ENCODE assay signal across 24 cellular contexts in genomic region chr10:13993634-13994033, GRCh38.
"Had no signal": no experiment of that assay in that cellular context is flagged by ENCODE, and none has a peak within 500 bp of the region (broad histone marks: within the 10 kb centered on the region; RNA-seq: fewer than 3 reads in every experiment).

No MANE protein-coding gene starts in this region.

- DNase-seq: activated CD4-positive, alpha-beta memory T cell treated with anti-CD3 and anti-CD28 coated beads for 36 hours; activated gamma-delta T cell; activated T-cell treated with anti-CD3 and anti-CD28 coated beads, Interleukin-2, amount 50 U/mL, for 4 hours; amygdala; cerebellar nuclear complex; dorsolateral prefrontal cortex; glutamatergic neuron; immature natural killer cell; occipital lobe; right lobe of liver; stimulated activated CD4-positive, alpha-beta T cell treated with anti-CD3 and anti-CD28 coated beads, Interleukin-12 subunit alpha, Interleukin-12 subunit beta, amount 100 ng/mL, for 4 hours; stimulated activated CD4-positive, alpha-beta T cell treated with anti-CD3 and anti-CD28 coated beads, Interleukin-2, amount 100 ng/mL, for 48 hours; stomach; T-helper 9 cell had no signal

- H3K27me3 Mint-ChIP-seq: activated CD4-positive, alpha-beta memory T cell treated with anti-CD3 and anti-CD28 coated beads for 36 hours; activated naive CD8-positive, alpha-beta T cell; brain had no signal

- H3K4me3 ChIP-seq: dorsolateral prefrontal cortex, esophagus muscularis mucosa, lung, mucosa of descending colon, prostate gland, right lobe of liver, stomach, thoracic aorta, uterus had no signal

- H3K4me3 Mint-ChIP-seq: activated CD4-positive, alpha-beta memory T cell treated with anti-CD3 and anti-CD28 coated beads for 36 hours; activated naive CD8-positive, alpha-beta T cell; activated T-cell treated with anti-CD3 and anti-CD28 coated beads, Interleukin-2, amount 50 U/mL, for 4 hours; brain; immature natural killer cell; natural killer cell treated with Interleukin-12 subunit alpha and Interleukin-12 subunit beta and Interleukin-15 and Interleukin-18, amount 100 ng/mL, for 72 hours had no signal

- FAIRE-seq: endometrium had no signal

- H3K36me3 Mint-ChIP-seq: activated CD4-positive, alpha-beta memory T cell treated with anti-CD3 and anti-CD28 coated beads for 36 hours; immature natural killer cell; natural killer cell treated with Interleukin-12 subunit alpha and Interleukin-12 subunit beta and Interleukin-15 and Interleukin-18, amount 100 ng/mL, for 72 hours had no signal

- H3K4me1 Mint-ChIP-seq: immature natural killer cell had no signal

- H3K36me3 ChIP-seq: esophagus muscularis mucosa, prostate gland, right lobe of liver, stomach, thoracic aorta, uterus had no signal

- H3K27ac ChIP-seq: prostate gland, right lobe of liver, stomach, thoracic aorta had no signal

- H3K4me1 ChIP-seq: uterus had no signal

- ATAC-seq: activated T-cell treated with anti-CD3 and anti-CD28 coated beads, Interleukin-2, amount 50 U/mL, for 4 hours; mucosa of descending colon; natural killer cell treated with Interleukin-12 subunit alpha and Interleukin-12 subunit beta and Interleukin-15 and Interleukin-18, amount 100 ng/mL, for 72 hours; right lobe of liver had no signal

- H3K9me3 ChIP-seq: esophagus muscularis mucosa, mucosa of descending colon, prostate gland, right lobe of liver, stomach, thoracic aorta, uterus had no signal

- H3K27me3 ChIP-seq: esophagus muscularis mucosa, right lobe of liver, stomach, uterus had no signal

- H3K9me3 Mint-ChIP-seq: activated T-cell treated with anti-CD3 and anti-CD28 coated beads, Interleukin-2, amount 50 U/mL, for 4 hours; natural killer cell treated with Interleukin-12 subunit alpha and Interleukin-12 subunit beta and Interleukin-15 and Interleukin-18, amount 100 ng/mL, for 72 hours had no signal

- H3K27ac Mint-ChIP-seq: activated CD4-positive, alpha-beta memory T cell treated with anti-CD3 and anti-CD28 coated beads for 36 hours; activated naive CD8-positive, alpha-beta T cell; immature natural killer cell; natural killer cell treated with Interleukin-12 subunit alpha and Interleukin-12 subunit beta and Interleukin-15 and Interleukin-18, amount 100 ng/mL, for 72 hours had no signal
